ENCODE assay signal across 2 cellular contexts in the genomic region with DNA sequence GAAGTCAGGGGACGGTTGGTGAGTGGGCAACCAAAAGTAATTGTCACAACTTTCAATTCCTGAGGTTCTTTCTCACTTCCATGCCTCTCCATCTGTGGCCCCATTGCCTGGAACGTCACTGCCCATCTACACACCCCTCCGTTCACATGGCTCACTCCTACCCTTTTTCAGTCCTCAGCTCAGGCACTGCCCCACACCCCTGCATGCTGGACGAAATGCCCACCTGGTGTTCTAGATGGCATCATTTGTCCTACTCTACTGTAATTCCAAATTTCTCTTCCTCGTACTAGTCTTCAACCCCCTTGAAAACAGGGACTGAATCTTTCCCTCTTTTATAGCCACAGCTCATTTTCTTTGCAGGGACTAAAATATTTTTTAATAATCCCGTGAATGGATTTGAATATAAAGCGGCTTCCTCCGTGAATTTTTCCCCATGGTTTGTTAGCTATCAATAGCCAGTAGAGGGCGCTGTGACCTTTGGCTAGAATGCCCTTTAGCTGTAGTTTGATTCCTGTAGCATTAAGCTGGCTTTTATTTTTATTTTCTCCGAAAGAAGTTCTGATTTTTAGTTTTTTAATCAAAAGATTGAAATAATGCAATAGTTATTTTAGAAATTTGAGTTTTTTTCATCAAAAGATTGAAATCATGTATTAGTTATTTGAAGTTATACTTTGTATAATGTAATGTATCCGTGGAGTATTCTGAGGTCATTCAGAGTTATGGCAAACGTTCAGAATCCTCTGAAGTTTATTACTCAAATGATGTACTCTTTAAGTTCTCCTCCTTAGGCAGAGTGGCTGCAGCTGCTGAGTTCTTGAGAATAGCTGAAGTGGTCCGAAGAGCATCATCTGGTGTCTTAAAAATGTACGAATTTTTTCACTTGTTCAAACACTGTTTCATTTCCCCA.
A peak's percentile ranks its signal among the peaks of the same experiment; 100 is the strongest.
TF ChIP-seq lines count a peak whose summit lies in the region.

No MANE protein-coding gene starts in this region.

TF ChIP-seq in IMR-90, 13 proteins besides CTCF, POLR2A, EP300 and RAD21:
- TF ChIP-seq MAFK (IDR thresholded peaks at IDR 0.05; ENCODE audit: low read depth, low read length): no peak
- TF ChIP-seq SMC3 (IDR thresholded peaks at IDR 0.05; ENCODE audit: low read depth, low read length): peak; percentile 76
TF ChIP-seq in IMR-90: peak in this region for 1.

TF ChIP-seq in HepG2, 621 proteins besides CTCF, POLR2A, EP300 and RAD21:
- TF ChIP-seq MLLT10 (CRISPR knock-in tag; IDR thresholded peaks at IDR 0.05) (no peak), ZBTB7A (CRISPR knock-in tag; IDR thresholded peaks at IDR 0.05) (no peak), PAF1 (CRISPR knock-in tag; IDR thresholded peaks at IDR 0.05) (no peak), STAG1 (CRISPR knock-in tag; IDR thresholded peaks at IDR 0.05) (peak; percentile 67), TAF15 (IDR thresholded peaks at IDR 0.05; ENCODE audit: low read depth, low read length, poor library complexity, severe bottlenecking) (no peak), EZH2 (conservative IDR thresholded peaks at IDR 0.05; ENCODE audit: low read depth, low read length) (no peak), SMC3 (IDR thresholded peaks at IDR 0.05; ENCODE audit: low read length) (peak; percentile 39; the same call in 1 of the 2 replicates), MTF1 (CRISPR knock-in tag; IDR thresholded peaks at IDR 0.05) (no peak), ZSCAN31 (CRISPR knock-in tag; IDR thresholded peaks at IDR 0.05; ENCODE audit: low read depth) (no peak), TGIF2 (CRISPR knock-in tag; IDR thresholded peaks at IDR 0.05) (no peak), JDP2 (CRISPR knock-in tag; IDR thresholded peaks at IDR 0.05; ENCODE audit: borderline replicate concordance) (no peak), NR1H2 (CRISPR knock-in tag; IDR thresholded peaks at IDR 0.05; ENCODE audit: borderline replicate concordance, low read depth) (no peak), RAD51 (IDR thresholded peaks at IDR 0.05; ENCODE audit: borderline replicate concordance) (no peak), KDM5A (IDR thresholded peaks at IDR 0.05; ENCODE audit: borderline replicate concordance, low read length) (no peak), ZNF7 (CRISPR knock-in tag; IDR thresholded peaks at IDR 0.05) (no peak), ZFP82 (CRISPR knock-in tag; IDR thresholded peaks at IDR 0.05; ENCODE audit: borderline replicate concordance) (no peak)
- TF ChIP-seq, protein P1, sequence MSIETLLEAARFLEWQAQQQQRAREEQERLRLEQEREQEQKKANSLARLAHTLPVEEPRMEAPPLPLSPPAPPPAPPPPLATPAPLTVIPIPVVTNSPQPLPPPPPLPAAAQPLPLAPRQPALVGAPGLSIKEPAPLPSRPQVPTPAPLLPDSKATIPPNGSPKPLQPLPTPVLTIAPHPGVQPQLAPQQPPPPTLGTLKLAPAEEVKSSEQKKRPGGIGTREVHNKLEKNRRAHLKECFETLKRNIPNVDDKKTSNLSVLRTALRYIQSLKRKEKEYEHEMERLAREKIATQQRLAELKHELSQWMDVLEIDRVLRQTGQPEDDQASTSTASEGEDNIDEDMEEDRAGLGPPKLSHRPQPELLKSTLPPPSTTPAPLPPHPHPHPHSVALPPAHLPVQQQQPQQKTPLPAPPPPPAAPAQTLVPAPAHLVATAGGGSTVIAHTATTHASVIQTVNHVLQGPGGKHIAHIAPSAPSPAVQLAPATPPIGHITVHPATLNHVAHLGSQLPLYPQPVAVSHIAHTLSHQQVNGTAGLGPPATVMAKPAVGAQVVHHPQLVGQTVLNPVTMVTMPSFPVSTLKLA (IDR thresholded peaks at IDR 0.05): no peak
